Comparison of ENCODE assay signal across 25 cellular contexts in genomic region chr2:28687640-28688039, GRCh38.
A peak's percentile ranks its signal among the peaks of the same experiment; 100 is the strongest.
DNase-seq lines count a peak whose midpoint lies in the region; ATAC-seq, FAIRE-seq and TF ChIP-seq lines count a peak whose summit lies in the region.
"Had no signal": no experiment of that assay in that cellular context is flagged by ENCODE, and none has a peak within 500 bp of the region (broad histone marks: within the 10 kb centered on the region; RNA-seq: fewer than 3 reads in every experiment).

No MANE protein-coding gene starts in this region.

- H3K9ac ChIP-seq in colonic mucosa (ENCODE audit: low read depth in 2 of 2, low read length in 2 of 2), result no peak overlapping the region

- intact Hi-C loops in activated CD4-positive, alpha-beta T cell treated with anti-CD3 and anti-CD28 coated beads, Interleukin-2, amount 10 ng/mL, durations not matched to agents 24 days and 14 days (cut with micrococcal nuclease), result no loop called here
- intact Hi-C loops in colonic mucosa (cut with DNase I), result no loop called here

- POLR2A ChIA-PET in activated CD4-positive, alpha-beta T cell treated with anti-CD3 and anti-CD28 coated beads, Interleukin-2, amount 10 ng/mL, durations not matched to agents 7 days and 5 days (lab: Charles Lee), result no interaction called here

- no peaks in the 10 kb centered on the region for H3K4me1 ChIP-seq in colonic mucosa

- TF ChIP-seq CTCF in colonic mucosa (IDR thresholded peaks at IDR 0.05), result no peak

- no peaks in the 10 kb centered on the region for H3K27me3 ChIP-seq in colonic mucosa
- H3K27me3 ChIP-seq: BE2C, MG63, Peyer's patch had no signal

- H3K9me3 ChIP-seq in colonic mucosa, result no peaks in the 10 kb centered on the region
- H3K9me3 ChIP-seq: BE2C, Caco-2, MG63, Peyer's patch had no signal

- H3K36me3 Mint-ChIP-seq in activated CD4-positive, alpha-beta T cell treated with anti-CD3 and anti-CD28 coated beads, Interleukin-2, amount 10 ng/mL, durations not matched to agents 24 days and 14 days (ENCODE audit: low read depth), result no peaks in the 10 kb centered on the region
- H3K36me3 Mint-ChIP-seq in activated CD4-positive, alpha-beta T cell treated with anti-CD3 and anti-CD28 coated beads, Interleukin-2, amount 10 ng/mL, durations not matched to agents 7 days and 5 days (ENCODE audit: low read depth), result no peaks in the 10 kb centered on the region
- H3K36me3 Mint-ChIP-seq in activated T-helper 17 cell treated with anti-CD3 and anti-CD28 coated beads, Interleukin-2, amount 50 U/mL, for 72 hours (ENCODE audit: low read depth), result no peaks in the 10 kb centered on the region

- no peaks in the 10 kb centered on the region for H3K36me3 ChIP-seq in colonic mucosa
- H3K36me3 ChIP-seq: BE2C, MG63, Peyer's patch had no signal

- no peak for ATAC-seq in activated T-helper 17 cell treated with anti-CD3 and anti-CD28 coated beads, Interleukin-2, amount 50 U/mL, for 72 hours (replicated peaks)
- ATAC-seq: HepG2 had no signal

- TF ChIP-seq POLR2A in GM12891 (IDR thresholded peaks at IDR 0.05; ENCODE audit: low read depth, low read length), result no peak

- H3K27ac ChIP-seq in colonic mucosa, result no peak overlapping the region
- H3K27ac ChIP-seq: Peyer's patch had no signal

- no peak for DNase-seq in activated CD4-positive, alpha-beta T cell treated with anti-CD3 and anti-CD28 coated beads, Interleukin-2, amount 10 ng/mL, durations not matched to agents 24 days and 14 days
- no peak for DNase-seq in activated CD4-positive, alpha-beta T cell treated with anti-CD3 and anti-CD28 coated beads, Interleukin-2, amount 10 ng/mL, durations not matched to agents 7 days and 5 days
- DNase-seq in NCI-H69 (lab: John Stamatoyannopoulos, UW) (peak; percentile 5), myocyte (ENCODE audit: low read depth) (peak; percentile 43), colonic mucosa (no peak), NCI-H446 treated with DMSO at 0.1 percent for 48 hours (lab: John Stamatoyannopoulos, UW) (no peak), GM12891 (ENCODE audit: insufficient read length, low spot score) (no peak)
- DNase-seq: 8988T; BE2C; Caco-2; CD4-positive, CD25-positive, alpha-beta regulatory T cell; GF-D8; GOT3; MG63; NCI-H1048; NCI-H1436; NCI-H1930; NCI-H2171; NCI-H526 treated with DMSO at 0.1 percent for 48 hours; NK-92 treated with Interleukin-12 subunit alpha and Interleukin-12 subunit beta, amount 100 ng/mL, for 24 hours; Peyer's patch; SHP77 treated with DMSO at 0.1 percent for 48 hours had no signal

- H3K4me1 Mint-ChIP-seq in activated CD4-positive, alpha-beta T cell treated with anti-CD3 and anti-CD28 coated beads, Interleukin-2, amount 10 ng/mL, durations not matched to agents 24 days and 14 days, result peaks cover 32% of the 10 kb centered on the region
- peaks cover 8% of the 10 kb centered on the region for H3K4me1 Mint-ChIP-seq in activated CD4-positive, alpha-beta T cell treated with anti-CD3 and anti-CD28 coated beads, Interleukin-2, amount 10 ng/mL, durations not matched to agents 7 days and 5 days
- H3K4me1 Mint-ChIP-seq in activated T-helper 17 cell treated with anti-CD3 and anti-CD28 coated beads, Interleukin-2, amount 50 U/mL, for 72 hours, result peaks cover 15% of the 10 kb centered on the region

- FAIRE-seq in GM12891 (lab: Jason Lieb, UNC), result no peak
- FAIRE-seq: GM18507, HepG2 had no signal

- peak overlapping the region; percentile 58 for H3K27ac Mint-ChIP-seq in activated CD4-positive, alpha-beta T cell treated with anti-CD3 and anti-CD28 coated beads, Interleukin-2, amount 10 ng/mL, durations not matched to agents 24 days and 14 days
- H3K27ac Mint-ChIP-seq in activated CD4-positive, alpha-beta T cell treated with anti-CD3 and anti-CD28 coated beads, Interleukin-2, amount 10 ng/mL, durations not matched to agents 7 days and 5 days, result no peak overlapping the region
- H3K27ac Mint-ChIP-seq in activated T-helper 17 cell treated with anti-CD3 and anti-CD28 coated beads, Interleukin-2, amount 50 U/mL, for 72 hours, result peak overlapping the region; percentile 25
- H3K27ac Mint-ChIP-seq: CD4-positive, CD25-positive, alpha-beta regulatory T cell had no signal

- peaks cover 4% of the 10 kb centered on the region for H3K9me3 Mint-ChIP-seq in activated CD4-positive, alpha-beta T cell treated with anti-CD3 and anti-CD28 coated beads, Interleukin-2, amount 10 ng/mL, durations not matched to agents 24 days and 14 days
- H3K9me3 Mint-ChIP-seq in activated CD4-positive, alpha-beta T cell treated with anti-CD3 and anti-CD28 coated beads, Interleukin-2, amount 10 ng/mL, durations not matched to agents 7 days and 5 days, result no peaks in the 10 kb centered on the region
- peaks cover 3% of the 10 kb centered on the region for H3K9me3 Mint-ChIP-seq in activated T-helper 17 cell treated with anti-CD3 and anti-CD28 coated beads, Interleukin-2, amount 50 U/mL, for 72 hours

- H3K4me3 ChIP-seq in colonic mucosa, result no peak overlapping the region
- H3K4me3 ChIP-seq: MG63, Peyer's patch had no signal

- no peaks in the 10 kb centered on the region for H3K27me3 Mint-ChIP-seq in activated CD4-positive, alpha-beta T cell treated with anti-CD3 and anti-CD28 coated beads, Interleukin-2, amount 10 ng/mL, durations not matched to agents 24 days and 14 days
- H3K27me3 Mint-ChIP-seq in activated CD4-positive, alpha-beta T cell treated with anti-CD3 and anti-CD28 coated beads, Interleukin-2, amount 10 ng/mL, durations not matched to agents 7 days and 5 days, result no peaks in the 10 kb centered on the region
- no peaks in the 10 kb centered on the region for H3K27me3 Mint-ChIP-seq in activated T-helper 17 cell treated with anti-CD3 and anti-CD28 coated beads, Interleukin-2, amount 50 U/mL, for 72 hours

- no peak overlapping the region for H3K4me3 Mint-ChIP-seq in activated CD4-positive, alpha-beta T cell treated with anti-CD3 and anti-CD28 coated beads, Interleukin-2, amount 10 ng/mL, durations not matched to agents 24 days and 14 days
- H3K4me3 Mint-ChIP-seq in activated CD4-positive, alpha-beta T cell treated with anti-CD3 and anti-CD28 coated beads, Interleukin-2, amount 10 ng/mL, durations not matched to agents 7 days and 5 days, result no peak overlapping the region
- no peak overlapping the region for H3K4me3 Mint-ChIP-seq in activated T-helper 17 cell treated with anti-CD3 and anti-CD28 coated beads, Interleukin-2, amount 50 U/mL, for 72 hours
- H3K4me3 Mint-ChIP-seq: CD4-positive, CD25-positive, alpha-beta regulatory T cell had no signal

- CTCF ChIA-PET in activated CD4-positive, alpha-beta T cell treated with anti-CD3 and anti-CD28 coated beads, Interleukin-2, amount 10 ng/mL, durations not matched to agents 7 days and 5 days (lab: Charles Lee), result interaction anchor here (1.1 kb wide), 1 partner anchor 10 kb away, joined by 3 read pairs; no protein-coding TSS in a partner anchor

TF ChIP-seq in GM12891, 5 proteins besides CTCF, POLR2A, EP300 and RAD21:
- TF ChIP-seq POLR2AphosphoS5 (IDR thresholded peaks at IDR 0.05; ENCODE audit: low read depth, low read length), result no peak
- no peak for TF ChIP-seq SPI1 (IDR thresholded peaks at IDR 0.05; ENCODE audit: low read depth, low read length)
- TF ChIP-seq TAF1 (IDR thresholded peaks at IDR 0.05; ENCODE audit: low read depth, low read length), result no peak
- TF ChIP-seq PAX5 (IDR thresholded peaks at IDR 0.05; ENCODE audit: insufficient read depth, low read length, severe bottlenecking), result no peak
- TF ChIP-seq POU2F2 (IDR thresholded peaks at IDR 0.05; ENCODE audit: low read depth, low read length), result no peak
TF ChIP-seq in GM12891: peak in this region for 0.

Comparison
In these comparisons a context has a peak if more than half of its experiments do, and no peak if none do; other contexts are left out.
1. DNase-seq: peak in NCI-H69 (single experiment) and myocyte (single experiment); none in activated CD4-positive, alpha-beta T cell treated with anti-CD3 and anti-CD28 coated beads, Interleukin-2, amount 10 ng/mL, durations not matched to agents 24 days and 14 days (single experiment), activated CD4-positive, alpha-beta T cell treated with anti-CD3 and anti-CD28 coated beads, Interleukin-2, amount 10 ng/mL, durations not matched to agents 7 days and 5 days (single experiment), colonic mucosa (single experiment), NCI-H446 treated with DMSO at 0.1 percent for 48 hours (single experiment) and GM12891 (single experiment).